Comparison of ENCODE assay signal across 9 cellular contexts in genomic region chr10:112374724-112375541, GRCh38. TPM values are rescaled to one million over a fixed set of nuclear protein-coding genes. Genes with fewer than 3 reads are reported as not detected.
A peak's percentile ranks its signal among the peaks of the same experiment; 100 is the strongest.
DNase-seq lines count a peak whose midpoint lies in the region; ATAC-seq and TF ChIP-seq lines count a peak whose summit lies in the region.
"Had no signal": no experiment of that assay in that cellular context is flagged by ENCODE, and none has a peak within 500 bp of the region (broad histone marks: within the 10 kb centered on the region; RNA-seq: fewer than 3 reads in every experiment).

No MANE protein-coding gene starts in this region.

- POLR2A ChIA-PET in GM10248 (lab: Yijun Ruan, JAX): interaction anchor here (1.5 kb wide), 1 partner anchor 9 kb away, joined by 3 read pairs; no protein-coding TSS in a partner anchor

- H3K9ac ChIP-seq in adipocyte (ENCODE audit: low read length): peak overlapping the region; percentile 87

- H3K4me3 ChIP-seq in adipocyte (ENCODE audit: low read length): peak overlapping the region; percentile 79

- ATAC-seq in GM21526 (IDR thresholded peaks at IDR 0.05; ENCODE audit: low FRiP score, unreplicated experiment): peak; percentile 54

- DNase-seq in GM10248 (ENCODE audit: extremely low spot score): peak; percentile 52
- peak; percentile 11 for DNase-seq in LHCN-M2 (ENCODE audit: low read depth)
- DNase-seq in adipocyte (ENCODE audit: low read depth): no peak
- DNase-seq in mesenteric fat pad (ENCODE audit: low spot score): peak; percentile 84
- no peak for DNase-seq in NCI-H2107 (lab: John Stamatoyannopoulos, UW)
- DNase-seq in RKO (ENCODE audit: low spot score): no peak
- DNase-seq in amniotic stem cell (lab: John Stamatoyannopoulos, UW): no peak

- H3K27me3 ChIP-seq in adipocyte (replicated peaks; ENCODE audit: control insufficient read depth, insufficient read depth, low read length): no peaks in the 10 kb centered on the region

- CTCF ChIA-PET in GM10248 (lab: Yijun Ruan, JAX): interaction anchor here (1.0 to 4.4 kb wide), 8 partner anchors 11 to 88 kb away, joined by 3 to 36 read pairs (median 4); no protein-coding TSS in a partner anchor

- no peak for TF ChIP-seq CTCF in GM10248 (IDR thresholded peaks at IDR 0.05; ENCODE audit: control extremely low read depth, extremely low read depth, low read depth, missing control alignments)

- H3K9me3 ChIP-seq in adipocyte (ENCODE audit: control insufficient read depth, low read length): no peaks in the 10 kb centered on the region

- no peaks in the 10 kb centered on the region for H3K36me3 ChIP-seq in adipocyte (ENCODE audit: control insufficient read depth, insufficient read depth, low read length, severe bottlenecking)

- peaks cover 45% of the 10 kb centered on the region for H3K4me1 ChIP-seq in adipocyte (ENCODE audit: control insufficient read depth, insufficient read depth, low read length)

RNA-seq across cellular contexts. Expression of gene ACSL5, which starts 1.0 kb away (rescaled TPM):
- total RNA-seq in LHCN-M2 (2014; rRNA removed) (0.29 and 0.71 TPM in 2 replicates), mesenteric fat pad (41.9 TPM)
- 0.18 TPM for polyA plus RNA-seq in LHCN-M2 (2012)
- total RNA-seq: NCI-H460 had no signal

Comparison
In these comparisons a context has a peak if more than half of its experiments do, and no peak if none do; other contexts are left out.
1. DNase-seq: peak in GM10248 (single experiment), LHCN-M2 (single experiment) and mesenteric fat pad (single experiment); none in adipocyte (single experiment), NCI-H2107 (single experiment), RKO (single experiment) and amniotic stem cell (single experiment).
2. RNA of gene ACSL5, which starts 1.0 kb away (total RNA-seq): 41.9 TPM in mesenteric fat pad (single experiment); 0.29 to 0.71 TPM in LHCN-M2; every median in the first group is over 10 times any median in the second.